In the genomic region with DNA sequence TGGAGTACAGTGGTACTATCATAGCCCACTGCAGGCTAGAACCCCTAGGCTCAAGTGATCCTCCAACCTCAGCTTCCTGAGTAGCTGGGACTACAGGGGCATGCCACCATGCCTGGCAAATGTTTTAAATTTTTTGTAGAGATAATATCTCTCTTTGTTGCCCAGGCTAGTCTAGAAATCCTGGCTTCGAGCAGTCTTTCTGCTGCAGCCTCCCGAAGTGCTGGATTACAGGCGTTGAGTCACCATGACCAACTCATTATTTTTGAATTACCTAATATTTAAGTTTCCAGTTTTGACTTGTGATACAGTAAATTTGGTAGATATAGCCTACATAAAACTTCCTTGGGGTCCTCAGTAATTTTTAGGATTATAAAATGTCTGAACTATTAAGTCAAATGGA, we compare ENCODE assay signal across 18 cellular contexts.
A peak's percentile ranks its signal among the peaks of the same experiment; 100 is the strongest.
DNase-seq lines count a peak whose midpoint lies in the region; ATAC-seq and TF ChIP-seq lines count a peak whose summit lies in the region.
"Had no signal": no experiment of that assay in that cellular context is flagged by ENCODE, and none has a peak within 500 bp of the region (broad histone marks: within the 10 kb centered on the region; RNA-seq: fewer than 3 reads in every experiment).

No MANE protein-coding gene starts in this region.

- POLR2A ChIA-PET in SK-N-SH (lab: Yijun Ruan, JAX), result no interaction called here

- 11% methylated on average over 3 of the region's 3 CpGs for WGBS in SK-N-SH (ENCODE audit: low lambda C conversion rate)

- no peak overlapping the region for H2AFZ ChIP-seq in SK-N-SH (ENCODE audit: low read depth)

- no peaks in the 10 kb centered on the region for H3K27me3 Mint-ChIP-seq in HFFc6 (ENCODE audit: insufficient read depth)

- peaks cover 26% of the 10 kb centered on the region for H3K4me1 Mint-ChIP-seq in HFFc6 (ENCODE audit: low read depth)
- H3K4me1 Mint-ChIP-seq: activated naive CD8-positive, alpha-beta T cell treated with anti-CD3 and anti-CD28 coated beads, Interleukin-2, amount 50 U/mL, for 24 hours; activated T-helper 17 cell treated with anti-CD3 and anti-CD28 coated beads, Interleukin-2, amount 50 U/mL, for 72 hours had no signal

- CTCF ChIA-PET in SK-N-SH (lab: Yijun Ruan, JAX), result no interaction called here

- H4K20me1 ChIP-seq in SK-N-SH (ENCODE audit: insufficient read depth), result no peaks in the 10 kb centered on the region

- H3K4me3 ChIP-seq in SK-N-SH (ENCODE audit: low read depth in 2 of 2, low read length in 1 of 2), result no peak overlapping the region
- no peak overlapping the region for H3K4me3 ChIP-seq in epithelial cell of esophagus (ENCODE audit: low read length)
- H3K4me3 ChIP-seq: left ventricle myocardium inferior, mucosa of descending colon had no signal

- peak; percentile 74 for DNase-seq in HFFc6
- no peak for DNase-seq in SK-N-SH
- DNase-seq in epithelial cell of esophagus (ENCODE audit: low read depth), result peak; percentile 84
- no peak for DNase-seq in HT-29 (ENCODE audit: low spot score)
- DNase-seq in activated CD4-positive, alpha-beta T cell treated with anti-CD3 and anti-CD28 coated beads, Interleukin-2, amount 50 U/mL, for 4 hours, result no peak
- no peak for DNase-seq in ecto neural progenitor cell (ENCODE audit: low spot score)
- DNase-seq: activated naive CD8-positive, alpha-beta T cell treated with anti-CD3 and anti-CD28 coated beads, Interleukin-2, amount 50 U/mL, for 24 hours; C1 segment of cervical spinal cord; left ventricle myocardium inferior; mucosa of descending colon; MV-4-11; NCI-H2081 treated with DMSO at 0.1 percent for 48 hours; NCI-H526 treated with DMSO at 0.1 percent for 48 hours; SHP77 treated with DMSO at 0.1 percent for 48 hours; substantia nigra had no signal

- no peak for TF ChIP-seq RAD21 in SK-N-SH (IDR thresholded peaks at IDR 0.05; ENCODE audit: low read length)

- H3K27ac ChIP-seq in SK-N-SH (ENCODE audit: low read depth in 2 of 2, low read length in 1 of 2), result peak overlapping the region in 1 of 2 experiments; percentile 23; a peak in 2 of 4 replicates
- H3K27ac ChIP-seq: left ventricle myocardium inferior had no signal

- H3K36me3 Mint-ChIP-seq in HFFc6 (ENCODE audit: low read depth), result no peaks in the 10 kb centered on the region; the same call in 1 of the 2 replicates

- H3K27me3 ChIP-seq in SK-N-SH (ENCODE audit: insufficient read depth), result no peaks in the 10 kb centered on the region

- no peaks in the 10 kb centered on the region for H3K9me3 ChIP-seq in SK-N-SH
- H3K9me3 ChIP-seq: left ventricle myocardium inferior, mucosa of descending colon had no signal

- 0 out of 2 replicates have a peak overlapping the region, but pooled peaks have one; percentile 9 for H3K27ac Mint-ChIP-seq in HFFc6
- H3K27ac Mint-ChIP-seq: activated naive CD8-positive, alpha-beta T cell treated with anti-CD3 and anti-CD28 coated beads, Interleukin-2, amount 50 U/mL, for 24 hours; activated T-helper 17 cell treated with anti-CD3 and anti-CD28 coated beads, Interleukin-2, amount 50 U/mL, for 72 hours; T-helper 2 cell treated with Interferon-gamma antibody and Interleukin-4, amounts not matched to agents 5 μg/mL and 100 μg/mL, for 36 hours had no signal

- H3K4me2 ChIP-seq in SK-N-SH, result no peak overlapping the region

- H3K4me1 ChIP-seq in SK-N-SH (ENCODE audit: control insufficient read depth in 1 of 2, insufficient read depth in 2 of 2, low read depth in 1 of 2, low read length in 1 of 2), result peaks cover 0 to 9% of the 10 kb centered on the region in 2 experiments; a peak in 1 of 4 replicates
- H3K4me1 ChIP-seq: left ventricle myocardium inferior had no signal

- no peaks in the 10 kb centered on the region for H3K9me2 ChIP-seq in SK-N-SH

- no peak overlapping the region for H3K9ac ChIP-seq in SK-N-SH

- H3K79me2 ChIP-seq in SK-N-SH (ENCODE audit: insufficient read depth), result no peaks in the 10 kb centered on the region

- ATAC-seq in HG02588 (IDR thresholded peaks at IDR 0.05; ENCODE audit: unreplicated experiment), result no peak
- ATAC-seq: activated naive CD8-positive, alpha-beta T cell treated with anti-CD3 and anti-CD28 coated beads, Interleukin-2, amount 50 U/mL, for 24 hours; activated T-helper 17 cell treated with anti-CD3 and anti-CD28 coated beads, Interleukin-2, amount 50 U/mL, for 72 hours; mucosa of descending colon had no signal

- TF ChIP-seq CTCF in HFFc6 (IDR thresholded peaks at IDR 0.05), result no peak
- TF ChIP-seq CTCF in SK-N-SH (IDR thresholded peaks at IDR 0.05), result no peak
- no peak for TF ChIP-seq CTCF in epithelial cell of esophagus (IDR thresholded peaks at IDR 0.05; ENCODE audit: insufficient read depth, low read depth, low read length, missing control alignments)

- no peak overlapping the region for H3K4me3 Mint-ChIP-seq in HFFc6
- H3K4me3 Mint-ChIP-seq: activated naive CD8-positive, alpha-beta T cell treated with anti-CD3 and anti-CD28 coated beads, Interleukin-2, amount 50 U/mL, for 24 hours; activated T-helper 17 cell treated with anti-CD3 and anti-CD28 coated beads, Interleukin-2, amount 50 U/mL, for 72 hours; T-helper 2 cell treated with Interferon-gamma antibody and Interleukin-4, amounts not matched to agents 5 μg/mL and 100 μg/mL, for 36 hours had no signal

- no peaks in the 10 kb centered on the region; the same call in 1 of the 2 replicates for H3K9me3 Mint-ChIP-seq in HFFc6
- H3K9me3 Mint-ChIP-seq: activated naive CD8-positive, alpha-beta T cell treated with anti-CD3 and anti-CD28 coated beads, Interleukin-2, amount 50 U/mL, for 24 hours; activated T-helper 17 cell treated with anti-CD3 and anti-CD28 coated beads, Interleukin-2, amount 50 U/mL, for 72 hours; T-helper 2 cell treated with Interferon-gamma antibody and Interleukin-4, amounts not matched to agents 5 μg/mL and 100 μg/mL, for 36 hours had no signal

- peaks cover 10% of the 10 kb centered on the region for H3F3A ChIP-seq in SK-N-SH (replicated peaks; ENCODE audit: insufficient read depth)

- H3K36me3 ChIP-seq in SK-N-SH (replicated peaks in 1 of 2; ENCODE audit: control insufficient read depth in 1 of 2, insufficient read depth in 2 of 2, low read length in 1 of 2), result no peaks in the 10 kb centered on the region
- H3K36me3 ChIP-seq: left ventricle myocardium inferior had no signal

- TF ChIP-seq EP300 in SK-N-SH (IDR thresholded peaks at IDR 0.05; ENCODE audit: borderline replicate concordance in 1 of 2, low read depth in 1 of 2, low read length in 1 of 2), result 0 out of 4 replicates have a peak, but pooled peaks of 1 of the 2 experiments have one; percentile 50

TF ChIP-seq in SK-N-SH, 30 proteins besides CTCF, POLR2A, EP300 and RAD21 (continues in another document):
- TF ChIP-seq, protein P1, sequence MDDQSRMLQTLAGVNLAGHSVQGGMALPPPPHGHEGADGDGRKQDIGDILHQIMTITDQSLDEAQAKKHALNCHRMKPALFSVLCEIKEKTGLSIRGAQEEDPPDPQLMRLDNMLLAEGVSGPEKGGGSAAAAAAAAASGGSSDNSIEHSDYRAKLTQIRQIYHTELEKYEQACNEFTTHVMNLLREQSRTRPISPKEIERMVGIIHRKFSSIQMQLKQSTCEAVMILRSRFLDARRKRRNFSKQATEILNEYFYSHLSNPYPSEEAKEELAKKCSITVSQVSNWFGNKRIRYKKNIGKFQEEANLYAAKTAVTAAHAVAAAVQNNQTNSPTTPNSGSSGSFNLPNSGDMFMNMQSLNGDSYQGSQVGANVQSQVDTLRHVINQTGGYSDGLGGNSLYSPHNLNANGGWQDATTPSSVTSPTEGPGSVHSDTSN (IDR thresholded peaks at IDR 0.05), result no peak; the same call in 1 of the 2 replicates
- TF ChIP-seq CHD2 (IDR thresholded peaks at IDR 0.05; ENCODE audit: low read length, partially characterized antibody) (no peak), EZH2phosphoT487 (IDR thresholded peaks at IDR 0.05; ENCODE audit: borderline replicate concordance, low read depth) (no peak), NFIC (IDR thresholded peaks at IDR 0.05; ENCODE audit: borderline replicate concordance) (peak; percentile 42; the same call in 1 of the 2 replicates), JUND (IDR thresholded peaks at IDR 0.05) (peak; percentile 79), FOXM1 (IDR thresholded peaks at IDR 0.05; ENCODE audit: low read depth) (no peak), SIN3A (IDR thresholded peaks at IDR 0.05; ENCODE audit: borderline replicate concordance, low read depth, low read length) (no peak), ELF1 (IDR thresholded peaks at IDR 0.05) (no peak), FOXJ3 (CRISPR knock-in tag; IDR thresholded peaks at IDR 0.05) (no peak), TEAD4 (IDR thresholded peaks at IDR 0.05; ENCODE audit: borderline replicate concordance, insufficient read depth) (peak; percentile 77; the same call in 1 of the 2 replicates), TCF12 (IDR thresholded peaks at IDR 0.05) (peak; percentile 70), USF1 (IDR thresholded peaks at IDR 0.05; ENCODE audit: borderline replicate concordance, low read depth) (no peak), RFX5 (IDR thresholded peaks at IDR 0.05; ENCODE audit: low read length) (no peak), RXRA (IDR thresholded peaks at IDR 0.05; ENCODE audit: borderline replicate concordance, low read depth) (no peak), POLR2AphosphoS5 (IDR thresholded peaks at IDR 0.05; ENCODE audit: low read depth, low read length) (no peak), FOSL2 (IDR thresholded peaks at IDR 0.05; ENCODE audit: borderline replicate concordance, low read depth) (peak; percentile 86), MAX (IDR thresholded peaks at IDR 0.05; ENCODE audit: low read depth) (peak; percentile 39; the same call in 1 of the 2 replicates), YY1 (IDR thresholded peaks at IDR 0.05; ENCODE audit: low read depth) (no peak), NRF1 (IDR thresholded peaks at IDR 0.05; ENCODE audit: low read depth, low read length) (no peak)

Comparison
In these comparisons a context has a peak if more than half of its experiments do, and no peak if none do; other contexts are left out.
1. DNase-seq: peak in HFFc6 (single experiment) and epithelial cell of esophagus (single experiment); none in SK-N-SH (single experiment), HT-29 (single experiment), activated CD4-positive, alpha-beta T cell treated with anti-CD3 and anti-CD28 coated beads, Interleukin-2, amount 50 U/mL, for 4 hours (0 of 2) and ecto neural progenitor cell (single experiment).